ENCODE assay signal across 8 cellular contexts in the genomic region with DNA sequence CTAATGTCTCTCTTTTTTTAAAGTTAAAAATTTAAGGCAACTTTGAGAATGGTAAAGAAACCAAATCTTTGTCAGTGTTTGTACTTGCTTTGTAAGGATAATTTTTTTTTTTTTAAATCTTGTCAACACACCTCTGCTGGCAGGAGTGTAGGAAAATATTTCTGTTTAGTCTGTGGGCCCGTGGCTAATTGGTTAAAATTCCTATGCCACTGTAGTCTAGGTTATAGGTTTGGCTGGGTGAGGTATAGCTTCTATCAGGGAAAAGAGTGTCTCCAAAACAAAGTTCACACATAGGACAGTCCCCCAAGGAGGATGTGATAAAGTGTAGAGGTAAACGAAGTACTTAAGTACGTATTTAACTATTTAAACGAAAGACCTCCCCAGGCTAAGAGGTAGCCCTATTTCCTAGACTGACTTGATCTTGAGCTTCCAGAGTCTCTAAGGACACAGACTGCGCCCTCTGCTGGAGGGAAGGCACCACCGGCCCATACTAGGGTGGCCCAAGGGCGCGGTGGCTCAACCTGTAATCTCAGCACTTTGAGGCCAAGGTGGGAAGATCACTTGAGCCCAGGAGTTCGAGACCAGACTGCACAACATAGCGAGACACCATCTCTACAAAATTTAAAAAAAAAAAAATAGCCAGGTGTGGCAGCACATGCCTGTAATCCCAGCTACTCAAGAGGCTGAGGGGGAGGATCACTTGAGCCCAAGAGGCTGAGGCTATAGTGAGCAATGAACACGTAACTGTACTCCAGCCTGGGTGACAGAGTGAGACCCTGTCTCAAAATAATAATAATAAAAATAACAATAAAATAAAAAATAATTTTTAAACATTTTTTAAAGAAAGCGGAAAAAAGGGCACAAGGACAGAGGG. TPM values are rescaled to one million over a fixed set of nuclear protein-coding genes. Genes with fewer than 3 reads are reported as not detected.
A peak's percentile ranks its signal among the peaks of the same experiment; 100 is the strongest.
DNase-seq lines count a peak whose midpoint lies in the region; ATAC-seq and TF ChIP-seq lines count a peak whose summit lies in the region.

No MANE protein-coding gene starts in this region.

- no peaks in the 10 kb centered on the region for H3K36me3 Mint-ChIP-seq in activated naive CD8-positive, alpha-beta T cell treated with anti-CD3 and anti-CD28 coated beads, Interleukin-2, amount 50 U/mL, for 24 hours (ENCODE audit: low read depth)

- no peak overlapping the region for H3K4me3 ChIP-seq in heart right ventricle

- peaks cover 18 to 54% (median 36%) of the 10 kb centered on the region in 9 donors for H3K4me1 ChIP-seq in heart right ventricle

- H3K27ac Mint-ChIP-seq in activated naive CD8-positive, alpha-beta T cell treated with anti-CD3 and anti-CD28 coated beads, Interleukin-2, amount 50 U/mL, for 24 hours: no peak overlapping the region

- no peaks in the 10 kb centered on the region for H3K27me3 Mint-ChIP-seq in activated naive CD8-positive, alpha-beta T cell treated with anti-CD3 and anti-CD28 coated beads, Interleukin-2, amount 50 U/mL, for 24 hours

- peaks cover 15% of the 10 kb centered on the region for H3K4me1 Mint-ChIP-seq in activated naive CD8-positive, alpha-beta T cell treated with anti-CD3 and anti-CD28 coated beads, Interleukin-2, amount 50 U/mL, for 24 hours

- 31 to 34% methylated on average over 12 of the region's 12 CpGs for WGBS in heart right ventricle, 2 donors

- no peaks in the 10 kb centered on the region for H3K27me3 ChIP-seq in heart right ventricle

- no peaks in the 10 kb centered on the region for H3K9me3 ChIP-seq in heart right ventricle

- peak overlapping the region in 4 of 10 donors; percentile 20 to 53 (median 29) for H3K27ac ChIP-seq in heart right ventricle

- H3K4me3 Mint-ChIP-seq in activated naive CD8-positive, alpha-beta T cell treated with anti-CD3 and anti-CD28 coated beads, Interleukin-2, amount 50 U/mL, for 24 hours: no peak overlapping the region

- intact Hi-C loops in heart right ventricle (cut with DNase I): loop anchor here (1.0 to 10.0 kb wide), 8 partner anchors 38 to 183 kb away; a partner anchor contains a TSS

- H3K36me3 ChIP-seq in heart right ventricle: no peaks in the 10 kb centered on the region

- ATAC-seq in GM18520 (IDR thresholded peaks at IDR 0.05; ENCODE audit: unreplicated experiment) (peak; percentile 26), heart right ventricle (peak in 3 of 8 donors; percentile 15 to 35 (median 20)), GM18861 (IDR thresholded peaks at IDR 0.05; ENCODE audit: unreplicated experiment) (no peak)
- ATAC-seq in activated naive CD8-positive, alpha-beta T cell treated with anti-CD3 and anti-CD28 coated beads, Interleukin-2, amount 50 U/mL, for 24 hours: peak; percentile 67

- H3K9me3 Mint-ChIP-seq in activated naive CD8-positive, alpha-beta T cell treated with anti-CD3 and anti-CD28 coated beads, Interleukin-2, amount 50 U/mL, for 24 hours: no peaks in the 10 kb centered on the region

- DNase-seq in 8988T (peak; percentile 90), NCI-H1048 (lab: John Stamatoyannopoulos, UW) (peak; percentile 59), T-helper 1 cell (peak; percentile 51 to 77 (median 68)), heart right ventricle (peak; percentile 84), retina (peak; percentile 77)
- peak; percentile 88 for DNase-seq in activated naive CD8-positive, alpha-beta T cell treated with anti-CD3 and anti-CD28 coated beads, Interleukin-2, amount 50 U/mL, for 24 hours

- TF ChIP-seq CTCF in heart right ventricle (IDR thresholded peaks at IDR 0.05): peak; percentile 72 to 93 (median 88)

RNA-seq across cellular contexts. Expression of a gene that starts 8.9 kb away (rescaled TPM):
- total RNA-seq in heart right ventricle: not detected
- polyA plus RNA-seq in heart right ventricle: not detected
